ENCODE assay signal across 1 cellular context in the genomic region with DNA sequence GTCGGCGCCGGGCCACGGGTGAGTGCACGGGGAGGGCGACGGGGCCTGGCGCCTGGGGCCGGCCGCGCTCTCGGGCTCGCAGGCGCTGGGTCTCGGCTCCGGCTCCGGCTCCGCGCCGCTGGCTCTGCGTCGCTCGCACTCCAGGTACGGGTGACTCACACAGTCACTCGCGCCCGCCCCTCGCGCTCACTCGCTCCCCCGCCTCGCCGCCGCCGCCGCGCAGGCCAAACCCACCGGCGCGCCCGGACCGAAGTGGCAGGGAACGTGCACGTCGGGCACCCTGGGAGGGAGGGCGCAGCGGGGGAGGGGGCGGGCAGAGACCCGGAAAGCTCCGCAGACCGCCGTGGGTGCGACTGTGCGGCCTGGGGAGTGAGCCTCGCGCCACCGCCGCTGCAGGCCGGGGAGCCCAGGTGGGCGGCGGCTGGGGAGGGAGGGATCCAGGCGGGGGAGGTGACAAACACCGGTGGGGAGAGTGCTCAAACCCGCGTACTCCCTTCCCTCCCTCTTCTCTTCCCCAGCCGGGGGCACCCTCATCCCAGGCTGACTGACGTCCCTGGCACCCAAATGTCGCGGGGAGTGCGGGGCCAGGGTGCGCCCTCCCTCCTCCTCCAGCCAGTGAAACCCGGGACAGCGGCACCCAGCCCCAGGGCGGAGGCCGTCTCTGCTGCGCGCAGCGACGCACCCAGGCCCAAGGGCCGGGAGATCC.
A peak's percentile ranks its signal among the peaks of the same experiment; 100 is the strongest.
TF ChIP-seq lines count a peak whose summit lies in the region.

No MANE protein-coding gene starts in this region.

TF ChIP-seq in WTC11, 78 proteins besides CTCF, POLR2A, EP300 and RAD21 (continued from another document):
- TF ChIP-seq, protein P1, sequence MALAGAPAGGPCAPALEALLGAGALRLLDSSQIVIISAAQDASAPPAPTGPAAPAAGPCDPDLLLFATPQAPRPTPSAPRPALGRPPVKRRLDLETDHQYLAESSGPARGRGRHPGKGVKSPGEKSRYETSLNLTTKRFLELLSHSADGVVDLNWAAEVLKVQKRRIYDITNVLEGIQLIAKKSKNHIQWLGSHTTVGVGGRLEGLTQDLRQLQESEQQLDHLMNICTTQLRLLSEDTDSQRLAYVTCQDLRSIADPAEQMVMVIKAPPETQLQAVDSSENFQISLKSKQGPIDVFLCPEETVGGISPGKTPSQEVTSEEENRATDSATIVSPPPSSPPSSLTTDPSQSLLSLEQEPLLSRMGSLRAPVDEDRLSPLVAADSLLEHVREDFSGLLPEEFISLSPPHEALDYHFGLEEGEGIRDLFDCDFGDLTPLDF (CRISPR knock-in tag; IDR thresholded peaks at IDR 0.05), result peak; percentile 40; the same call in 1 of the 2 replicates
- TF ChIP-seq TEAD4 (CRISPR knock-in tag; IDR thresholded peaks at IDR 0.05) (no peak), GRHL2 (CRISPR knock-in tag; IDR thresholded peaks at IDR 0.05; ENCODE audit: insufficient replicate concordance, severe bottlenecking) (no peak), FOXJ3 (CRISPR knock-in tag; IDR thresholded peaks at IDR 0.05; ENCODE audit: borderline replicate concordance) (no peak), SMAD4 (CRISPR knock-in tag; IDR thresholded peaks at IDR 0.05) (no peak), ZNF317 (CRISPR knock-in tag; IDR thresholded peaks at IDR 0.05; ENCODE audit: borderline replicate concordance, low read depth) (no peak), RORB (CRISPR knock-in tag; IDR thresholded peaks at IDR 0.05) (no peak), TCF7 (CRISPR knock-in tag; IDR thresholded peaks at IDR 0.05; ENCODE audit: low read depth) (no peak), ZNF138 (CRISPR knock-in tag; conservative IDR thresholded peaks at IDR 0.05) (no peak), ZNF121 (CRISPR knock-in tag; IDR thresholded peaks at IDR 0.05) (no peak), SOX15 (CRISPR knock-in tag; IDR thresholded peaks at IDR 0.05) (no peak)
- TF ChIP-seq, protein P2, sequence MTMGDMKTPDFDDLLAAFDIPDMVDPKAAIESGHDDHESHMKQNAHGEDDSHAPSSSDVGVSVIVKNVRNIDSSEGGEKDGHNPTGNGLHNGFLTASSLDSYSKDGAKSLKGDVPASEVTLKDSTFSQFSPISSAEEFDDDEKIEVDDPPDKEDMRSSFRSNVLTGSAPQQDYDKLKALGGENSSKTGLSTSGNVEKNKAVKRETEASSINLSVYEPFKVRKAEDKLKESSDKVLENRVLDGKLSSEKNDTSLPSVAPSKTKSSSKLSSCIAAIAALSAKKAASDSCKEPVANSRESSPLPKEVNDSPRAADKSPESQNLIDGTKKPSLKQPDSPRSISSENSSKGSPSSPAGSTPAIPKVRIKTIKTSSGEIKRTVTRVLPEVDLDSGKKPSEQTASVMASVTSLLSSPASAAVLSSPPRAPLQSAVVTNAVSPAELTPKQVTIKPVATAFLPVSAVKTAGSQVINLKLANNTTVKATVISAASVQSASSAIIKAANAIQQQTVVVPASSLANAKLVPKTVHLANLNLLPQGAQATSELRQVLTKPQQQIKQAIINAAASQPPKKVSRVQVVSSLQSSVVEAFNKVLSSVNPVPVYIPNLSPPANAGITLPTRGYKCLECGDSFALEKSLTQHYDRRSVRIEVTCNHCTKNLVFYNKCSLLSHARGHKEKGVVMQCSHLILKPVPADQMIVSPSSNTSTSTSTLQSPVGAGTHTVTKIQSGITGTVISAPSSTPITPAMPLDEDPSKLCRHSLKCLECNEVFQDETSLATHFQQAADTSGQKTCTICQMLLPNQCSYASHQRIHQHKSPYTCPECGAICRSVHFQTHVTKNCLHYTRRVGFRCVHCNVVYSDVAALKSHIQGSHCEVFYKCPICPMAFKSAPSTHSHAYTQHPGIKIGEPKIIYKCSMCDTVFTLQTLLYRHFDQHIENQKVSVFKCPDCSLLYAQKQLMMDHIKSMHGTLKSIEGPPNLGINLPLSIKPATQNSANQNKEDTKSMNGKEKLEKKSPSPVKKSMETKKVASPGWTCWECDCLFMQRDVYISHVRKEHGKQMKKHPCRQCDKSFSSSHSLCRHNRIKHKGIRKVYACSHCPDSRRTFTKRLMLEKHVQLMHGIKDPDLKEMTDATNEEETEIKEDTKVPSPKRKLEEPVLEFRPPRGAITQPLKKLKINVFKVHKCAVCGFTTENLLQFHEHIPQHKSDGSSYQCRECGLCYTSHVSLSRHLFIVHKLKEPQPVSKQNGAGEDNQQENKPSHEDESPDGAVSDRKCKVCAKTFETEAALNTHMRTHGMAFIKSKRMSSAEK (CRISPR knock-in tag; IDR thresholded peaks at IDR 0.05; ENCODE audit: borderline replicate concordance), result no peak
- TF ChIP-seq, protein P3, sequence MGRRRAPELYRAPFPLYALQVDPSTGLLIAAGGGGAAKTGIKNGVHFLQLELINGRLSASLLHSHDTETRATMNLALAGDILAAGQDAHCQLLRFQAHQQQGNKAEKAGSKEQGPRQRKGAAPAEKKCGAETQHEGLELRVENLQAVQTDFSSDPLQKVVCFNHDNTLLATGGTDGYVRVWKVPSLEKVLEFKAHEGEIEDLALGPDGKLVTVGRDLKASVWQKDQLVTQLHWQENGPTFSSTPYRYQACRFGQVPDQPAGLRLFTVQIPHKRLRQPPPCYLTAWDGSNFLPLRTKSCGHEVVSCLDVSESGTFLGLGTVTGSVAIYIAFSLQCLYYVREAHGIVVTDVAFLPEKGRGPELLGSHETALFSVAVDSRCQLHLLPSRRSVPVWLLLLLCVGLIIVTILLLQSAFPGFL (CRISPR knock-in tag; IDR thresholded peaks at IDR 0.05; ENCODE audit: borderline replicate concordance), result no peak
